In the genomic region with DNA sequence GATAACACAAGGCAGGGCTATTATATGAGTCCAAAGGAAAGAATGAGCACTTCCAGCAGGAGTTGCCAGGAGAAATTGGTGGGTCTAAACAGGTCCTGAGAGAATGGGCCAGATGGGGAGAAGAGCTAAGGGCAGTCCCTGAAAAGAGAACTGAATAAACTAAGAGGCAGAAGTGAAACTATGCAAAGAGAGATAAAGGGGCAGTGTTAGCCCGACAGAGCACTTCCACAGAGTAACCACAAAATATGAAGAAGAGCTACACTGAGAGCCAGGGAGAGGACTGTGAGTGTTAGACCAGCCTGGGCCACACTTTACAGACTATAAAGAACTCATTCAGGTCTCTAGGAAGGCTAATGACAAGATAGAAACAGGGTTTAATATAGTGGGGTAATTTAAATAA, we compare ENCODE assay signal across 9 cellular contexts. TPM values are rescaled to one million over a fixed set of nuclear protein-coding genes. Genes with fewer than 3 reads are reported as not detected.
DNase-seq lines count a peak whose midpoint lies in the region; ATAC-seq and TF ChIP-seq lines count a peak whose summit lies in the region.
"Had no signal": no experiment of that assay in that cellular context is flagged by ENCODE, and none has a peak within 500 bp of the region (broad histone marks: within the 10 kb centered on the region; RNA-seq: fewer than 3 reads in every experiment).

No MANE protein-coding gene starts in this region.

- no peak overlapping the region for H3K27ac Mint-ChIP-seq in osteocyte (ENCODE audit: unreplicated experiment)

- ATAC-seq in GM18511 (IDR thresholded peaks at IDR 0.05; ENCODE audit: unreplicated experiment): peak; percentile 100
- ATAC-seq in HG02588 (IDR thresholded peaks at IDR 0.05; ENCODE audit: unreplicated experiment): peak; percentile 100
- peak; percentile 44 for ATAC-seq in left lobe of liver

- no peaks in the 10 kb centered on the region for H3K27me3 Mint-ChIP-seq in osteocyte (ENCODE audit: unreplicated experiment)

- no peaks in the 10 kb centered on the region for H3K36me3 Mint-ChIP-seq in osteocyte (ENCODE audit: unreplicated experiment)

- TF ChIP-seq CTCF in osteocyte (IDR thresholded peaks at IDR 0.05): no peak

- H3K4me1 Mint-ChIP-seq in osteocyte (ENCODE audit: unreplicated experiment): peaks cover 6% of the 10 kb centered on the region

- DNase-seq in MV-4-11 (lab: John Stamatoyannopoulos, UW) (peak; percentile 93), left lobe of liver (ENCODE audit: low spot score) (no peak), osteocyte (ENCODE audit: extremely low spot score, unreplicated experiment) (no peak), NCI-H2196 treated with DMSO at 0.1 percent for 48 hours (lab: John Stamatoyannopoulos, UW; ENCODE audit: unreplicated experiment) (no peak), amniotic stem cell (lab: John Stamatoyannopoulos, UW) (no peak)
- no peak for DNase-seq in stimulated activated CD4-positive, alpha-beta T cell treated with anti-CD3 and anti-CD28 coated beads, Interleukin-12 subunit alpha, Interleukin-12 subunit beta, amount 100 ng/mL, for 4 hours
- DNase-seq: activated CD8-positive, alpha-beta memory T cell treated with anti-CD3 and anti-CD28 coated beads, Interleukin-2, amount 50 U/mL, for 48 hours had no signal

- no peaks in the 10 kb centered on the region for H3K9me3 Mint-ChIP-seq in osteocyte (ENCODE audit: unreplicated experiment)

- H3K4me3 Mint-ChIP-seq in osteocyte (ENCODE audit: unreplicated experiment): no peak overlapping the region

RNA-seq across cellular contexts. Expression of a gene that starts 43.8 kb away (rescaled TPM):
- total RNA-seq in left lobe of liver (52.0 TPM), osteocyte (15.2 and 19.1 TPM in 2 replicates)

Comparison
In these comparisons a context has a peak if more than half of its experiments do, and no peak if none do; other contexts are left out.
1. ATAC-seq: peak in every context shown above with its lines; median percentile 100 in GM18511; 100 in HG02588; 44 in left lobe of liver.